Comparison of ENCODE assay signal across 2 cellular contexts in genomic region chr4:175916636-175917351, GRCh38.
TF ChIP-seq lines count a peak whose summit lies in the region.

No MANE protein-coding gene starts in this region.

TF ChIP-seq in GM23338, 12 proteins besides CTCF, POLR2A, EP300 and RAD21 (continued from another document):
- TF ChIP-seq ZNF462 (CRISPR knock-in tag; IDR thresholded peaks at IDR 0.05): no peak

TF ChIP-seq in WTC11, 78 proteins besides CTCF, POLR2A, EP300 and RAD21 (continued from another document):
- TF ChIP-seq TEAD1 (CRISPR knock-in tag; IDR thresholded peaks at IDR 0.05): no peak
- TF ChIP-seq ZSCAN18 (CRISPR knock-in tag; IDR thresholded peaks at IDR 0.05): no peak
- TF ChIP-seq NR3C1 (CRISPR knock-in tag; conservative IDR thresholded peaks at IDR 0.05; ENCODE audit: low read depth): no peak
